8 cellular contexts compared by ENCODE assay signal in the genomic region with DNA sequence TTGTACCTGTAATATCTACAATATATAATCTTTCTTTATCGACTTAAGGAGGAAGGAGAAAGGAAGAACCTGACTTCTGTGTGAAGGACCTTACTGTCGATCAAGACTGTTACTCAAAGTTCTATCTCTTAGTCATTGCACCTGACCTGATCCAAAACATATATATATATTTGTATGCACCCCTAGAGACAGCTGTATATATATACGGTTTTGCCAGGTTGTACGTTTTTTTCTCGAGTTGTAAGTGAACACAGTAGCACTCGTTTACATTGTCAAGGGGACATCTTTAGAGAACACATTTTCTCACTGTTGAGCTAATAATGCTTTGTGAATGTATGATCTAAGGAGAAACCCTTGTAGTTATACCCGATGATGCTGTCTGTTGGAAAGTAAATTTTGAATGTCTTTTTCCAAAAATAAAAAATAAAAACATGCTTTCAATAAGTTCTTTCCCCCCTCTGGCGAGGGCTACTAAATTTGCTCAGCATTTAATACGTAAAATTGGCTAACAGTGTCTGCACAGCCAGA. TPM values are rescaled to one million over a fixed set of nuclear protein-coding genes. Genes with fewer than 3 reads are reported as not detected.
A peak's percentile ranks its signal among the peaks of the same experiment; 100 is the strongest.
DNase-seq lines count a peak whose midpoint lies in the region; ATAC-seq and TF ChIP-seq lines count a peak whose summit lies in the region.

No MANE protein-coding gene starts in this region.

- peaks cover 26% of the 10 kb centered on the region for H3K4me1 Mint-ChIP-seq in central memory CD8-positive, alpha-beta T cell
- H3K4me1 Mint-ChIP-seq in natural killer cell: peaks cover 39% of the 10 kb centered on the region in 2 donors

- no peaks in the 10 kb centered on the region for H4K20me1 ChIP-seq in Loucy (ENCODE audit: insufficient read depth, low read length, poor library complexity, severe bottlenecking)

- no peaks in the 10 kb centered on the region for H3K27me3 Mint-ChIP-seq in central memory CD8-positive, alpha-beta T cell
- H3K27me3 Mint-ChIP-seq in natural killer cell (ENCODE audit: low read depth in 2 of 2): no peaks in the 10 kb centered on the region

- no peaks in the 10 kb centered on the region for H3K9me3 Mint-ChIP-seq in central memory CD8-positive, alpha-beta T cell
- no peaks in the 10 kb centered on the region for H3K9me3 Mint-ChIP-seq in natural killer cell

- H3K27me3 ChIP-seq in Loucy (ENCODE audit: insufficient read depth, low read length, poor library complexity, severe bottlenecking): no peaks in the 10 kb centered on the region

- H3K4me3 Mint-ChIP-seq in central memory CD8-positive, alpha-beta T cell: peak overlapping the region; percentile 91
- peak overlapping the region; percentile 97 for H3K4me3 Mint-ChIP-seq in natural killer cell

- H3K36me3 Mint-ChIP-seq in central memory CD8-positive, alpha-beta T cell (ENCODE audit: insufficient read depth): peaks cover 13% of the 10 kb centered on the region
- no peaks in the 10 kb centered on the region for H3K36me3 Mint-ChIP-seq in natural killer cell

- TF ChIP-seq CTCF in Loucy (conservative IDR thresholded peaks at IDR 0.05; ENCODE audit: low read length): no peak
- TF ChIP-seq CTCF in natural killer cell (IDR thresholded peaks at IDR 0.05): no peak

- peak overlapping the region; percentile 93 for H3K27ac Mint-ChIP-seq in central memory CD8-positive, alpha-beta T cell (ENCODE audit: low read depth)
- H3K27ac Mint-ChIP-seq in natural killer cell: peak overlapping the region; percentile 89 to 94

- no peaks in the 10 kb centered on the region for H3K9me2 ChIP-seq in Loucy (replicated peaks; ENCODE audit: low read depth, low read length)

- H3K4me1 ChIP-seq in Loucy (ENCODE audit: insufficient read depth, low read length, poor library complexity, severe bottlenecking): peaks cover 37% of the 10 kb centered on the region

- peak overlapping the region; percentile 91 for H3K4me2 ChIP-seq in Loucy (ENCODE audit: low read depth, low read length, poor library complexity, severe bottlenecking)

- peak overlapping the region; percentile 90 for H3K4me3 ChIP-seq in Loucy (ENCODE audit: low read length, poor library complexity, severe bottlenecking)

- intact Hi-C loops in natural killer cell (cut with micrococcal nuclease): loop anchor here (5.0 kb wide), 1 partner anchor 523 kb away; no protein-coding TSS in a partner anchor

- H3F3A ChIP-seq in Loucy (ENCODE audit: low read depth): peaks cover 4% of the 10 kb centered on the region; the same call in 1 of the 2 replicates

- H3K79me2 ChIP-seq in Loucy (ENCODE audit: insufficient read depth, low read length): peaks cover 40% of the 10 kb centered on the region

- ATAC-seq in GM18909 (IDR thresholded peaks at IDR 0.05; ENCODE audit: poor library complexity, unreplicated experiment) (peak; percentile 2), natural killer cell (peak in 1 of 3 donors; percentile 3), GM19351 (IDR thresholded peaks at IDR 0.05; ENCODE audit: unreplicated experiment) (no peak), HG03097 (IDR thresholded peaks at IDR 0.05; ENCODE audit: low FRiP score, unreplicated experiment) (no peak)
- peak; percentile 17 for ATAC-seq in central memory CD8-positive, alpha-beta T cell (replicated peaks; ENCODE audit: extremely low read depth, poor library complexity, severe bottlenecking)

- H2AFZ ChIP-seq in Loucy (ENCODE audit: low read length): peak overlapping the region; percentile 83

- no peak for DNase-seq in central memory CD8-positive, alpha-beta T cell (ENCODE audit: low spot score in 2 of 2)
- DNase-seq in natural killer cell (no peak), GM19238 (ENCODE audit: insufficient read length, low spot score) (no peak)
- DNase-seq in activated effector memory CD4-positive, alpha-beta T cell treated with Interleukin-2 at 50 U/mL for 16 hours: no peak

- peaks cover 12% of the 10 kb centered on the region; the same call in 1 of the 2 replicates for H3K36me3 ChIP-seq in Loucy (ENCODE audit: insufficient read depth, low read length)

- no peaks in the 10 kb centered on the region for H3K9me3 ChIP-seq in Loucy (ENCODE audit: insufficient read depth, low read depth, low read length)

- peak overlapping the region; percentile 82 for H3K9ac ChIP-seq in Loucy (ENCODE audit: low read depth, low read length, poor library complexity, severe bottlenecking)

RNA-seq across cellular contexts. Expression of a gene that starts 0.5 kb away (rescaled TPM):
- 10 to 100 TPM in 2 of 3 donors, 1 to 10 TPM in 1; 8.3 to 15.3 (median 10.2) TPM for total RNA-seq in natural killer cell

RNA-seq across cellular contexts. Expression of a gene that starts 58.7 kb away (rescaled TPM):
- total RNA-seq in natural killer cell: 10 to 100 TPM; 54.9 to 69.2 (median 62.0) TPM

Comparison
In these comparisons a context has a peak if more than half of its experiments do, and no peak if none do; other contexts are left out.
1. ATAC-seq: peak in GM18909 (single experiment) and central memory CD8-positive, alpha-beta T cell (single experiment); none in GM19351 (single experiment) and HG03097 (single experiment).